17 cellular contexts compared by ENCODE assay signal in genomic region chr13:98428256-98428966, GRCh38.
"Had no signal": no experiment of that assay in that cellular context is flagged by ENCODE, and none has a peak within 500 bp of the region (broad histone marks: within the 10 kb centered on the region; RNA-seq: fewer than 3 reads in every experiment).

No MANE protein-coding gene starts in this region.

- H3K4me3 ChIP-seq: dorsolateral prefrontal cortex, sigmoid colon, suprapubic skin, upper lobe of right lung had no signal

- H3K9me3 Mint-ChIP-seq: activated CD4-positive, alpha-beta memory T cell treated with anti-CD3 and anti-CD28 coated beads, Interleukin-2, amount 10 ng/mL, durations not matched to agents 7 days and 5 days; activated T-helper 1 cell treated with anti-CD3 and anti-CD28 coated beads, Interleukin-12 subunit alpha, Interleukin-12 subunit beta, Interleukin-2, Interleukin-4 antibody, amounts not matched to agents 30 ng/mL and 10 ng/mL and 1 ng/mL, durations not matched to agents 14 hours and 24 hours and 36 hours; T-cell had no signal

- H3K27ac ChIP-seq: sigmoid colon, suprapubic skin, upper lobe of right lung, WERI-Rb-1 had no signal

- H3K36me3 Mint-ChIP-seq: T-cell had no signal

- H3K4me3 Mint-ChIP-seq: activated CD4-positive, alpha-beta memory T cell treated with anti-CD3 and anti-CD28 coated beads, Interleukin-2, amount 10 ng/mL, durations not matched to agents 7 days and 5 days; activated CD4-positive, alpha-beta T cell treated with anti-CD3 and anti-CD28 coated beads for 36 hours; activated T-helper 1 cell treated with anti-CD3 and anti-CD28 coated beads, Interleukin-12 subunit alpha, Interleukin-12 subunit beta, Interleukin-2, Interleukin-4 antibody, amounts not matched to agents 30 ng/mL and 10 ng/mL and 1 ng/mL, durations not matched to agents 14 hours and 24 hours and 36 hours; naive thymus-derived CD4-positive, alpha-beta T cell; T-cell had no signal

- ATAC-seq: activated CD4-positive, alpha-beta T cell treated with anti-CD3 and anti-CD28 coated beads for 36 hours; left colon; naive thymus-derived CD4-positive, alpha-beta T cell; stimulated activated naive CD8-positive, alpha-beta T cell treated with anti-CD3 and anti-CD28 coated beads, Interleukin-15, Interleukin-2, amounts not matched to agents 100 U/mL and 50 U/mL, for 24 hours; T-cell; upper lobe of right lung had no signal

- H3K9me3 ChIP-seq: sigmoid colon, suprapubic skin, upper lobe of right lung had no signal

- H3K27ac Mint-ChIP-seq: activated CD4-positive, alpha-beta memory T cell treated with anti-CD3 and anti-CD28 coated beads, Interleukin-2, amount 10 ng/mL, durations not matched to agents 7 days and 5 days; activated CD4-positive, alpha-beta T cell treated with anti-CD3 and anti-CD28 coated beads for 36 hours; activated T-helper 1 cell treated with anti-CD3 and anti-CD28 coated beads, Interleukin-12 subunit alpha, Interleukin-12 subunit beta, Interleukin-2, Interleukin-4 antibody, amounts not matched to agents 30 ng/mL and 10 ng/mL and 1 ng/mL, durations not matched to agents 14 hours and 24 hours and 36 hours; T-cell had no signal

- H3K27me3 ChIP-seq: dorsolateral prefrontal cortex, sigmoid colon, suprapubic skin, upper lobe of right lung had no signal

- H3K4me1 Mint-ChIP-seq: activated CD4-positive, alpha-beta memory T cell treated with anti-CD3 and anti-CD28 coated beads, Interleukin-2, amount 10 ng/mL, durations not matched to agents 7 days and 5 days; activated CD4-positive, alpha-beta T cell treated with anti-CD3 and anti-CD28 coated beads for 36 hours; T-cell had no signal

- H3K4me1 ChIP-seq: sigmoid colon, suprapubic skin, upper lobe of right lung had no signal

- DNase-seq: activated CD4-positive, alpha-beta memory T cell treated with anti-CD3 and anti-CD28 coated beads, Interleukin-2, amount 10 ng/mL, durations not matched to agents 7 days and 5 days; activated CD4-positive, alpha-beta T cell treated with anti-CD3 and anti-CD28 coated beads for 36 hours; activated naive CD4-positive, alpha-beta T cell; foreskin melanocyte; head of caudate nucleus; left colon; mammary epithelial cell; naive thymus-derived CD4-positive, alpha-beta T cell; sigmoid colon; stimulated activated CD4-positive, alpha-beta T cell treated with anti-CD3 and anti-CD28 coated beads, Interleukin-2, amount 100 ng/mL, for 48 hours; stimulated activated naive CD8-positive, alpha-beta T cell treated with anti-CD3 and anti-CD28 coated beads, Interleukin-15, Interleukin-2, amounts not matched to agents 100 U/mL and 50 U/mL, for 24 hours; T-cell; upper lobe of right lung; WERI-Rb-1 had no signal
